ENCODE assay signal across 1 cellular context in genomic region chr12:125424909-125425308, GRCh38.
TF ChIP-seq lines count a peak whose summit lies in the region.

No MANE protein-coding gene starts in this region.

TF ChIP-seq in HepG2, 621 proteins besides CTCF, POLR2A, EP300 and RAD21 (continued from another document):
- no peak for TF ChIP-seq ATF5 (CRISPR knock-in tag; IDR thresholded peaks at IDR 0.05; ENCODE audit: low read depth)
- no peak for TF ChIP-seq ZFP1 (CRISPR knock-in tag; IDR thresholded peaks at IDR 0.05)
- TF ChIP-seq KDM5B (CRISPR knock-in tag; IDR thresholded peaks at IDR 0.05; ENCODE audit: borderline replicate concordance) = no peak
- no peak for TF ChIP-seq CBX1 (IDR thresholded peaks at IDR 0.05; ENCODE audit: low read depth)
